8 cellular contexts compared by ENCODE assay signal in the genomic region with DNA sequence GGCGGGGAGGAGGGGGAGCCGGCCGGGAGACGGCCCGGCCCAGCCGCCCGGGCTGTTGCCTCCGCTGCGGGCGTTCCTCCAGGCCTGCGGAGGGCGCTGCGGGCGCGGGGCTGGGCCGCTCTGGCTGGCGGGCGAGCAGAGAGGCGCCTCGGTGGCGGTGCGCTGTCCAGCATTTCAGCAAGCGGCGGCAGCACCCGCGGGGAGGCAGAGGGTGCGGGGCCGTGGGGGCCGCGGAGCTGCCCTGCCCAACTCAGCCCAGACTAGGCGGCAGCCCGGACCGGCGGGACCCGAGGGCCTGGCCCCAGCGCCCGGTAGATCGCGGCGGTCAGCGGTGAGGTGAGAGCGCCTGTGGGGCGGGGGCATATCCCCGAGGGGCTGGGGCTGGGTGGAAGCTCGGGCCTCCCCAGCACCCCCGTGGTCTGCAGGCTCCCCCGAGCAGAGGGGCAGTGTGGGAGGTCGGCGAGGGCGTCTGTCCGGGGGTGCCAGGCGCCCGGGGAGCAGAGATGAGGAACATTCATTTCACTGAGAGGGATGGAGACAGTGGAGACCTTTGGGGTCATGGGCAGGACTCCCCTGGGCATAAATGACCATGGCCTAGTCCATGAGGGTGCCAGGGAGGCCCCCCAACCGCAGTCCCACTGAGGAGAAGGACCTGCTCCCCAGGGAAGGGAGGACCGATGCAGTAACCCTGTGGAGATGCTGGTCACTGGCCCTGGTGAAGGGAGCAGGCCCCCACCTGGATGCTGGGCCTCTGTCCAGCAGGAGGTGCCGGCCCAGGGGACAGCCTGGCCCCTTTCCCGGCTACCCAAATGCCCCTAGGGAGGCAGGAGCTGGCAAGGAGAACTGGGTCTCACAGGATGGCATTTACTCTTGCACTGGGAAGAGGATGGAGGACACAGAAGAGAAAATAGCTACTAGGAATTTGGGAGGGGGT. TPM values are rescaled to one million over a fixed set of nuclear protein-coding genes. Genes with fewer than 3 reads are reported as not detected.
DNase-seq lines count a peak whose midpoint lies in the region; ATAC-seq and TF ChIP-seq lines count a peak whose summit lies in the region.

A gene with protein sequence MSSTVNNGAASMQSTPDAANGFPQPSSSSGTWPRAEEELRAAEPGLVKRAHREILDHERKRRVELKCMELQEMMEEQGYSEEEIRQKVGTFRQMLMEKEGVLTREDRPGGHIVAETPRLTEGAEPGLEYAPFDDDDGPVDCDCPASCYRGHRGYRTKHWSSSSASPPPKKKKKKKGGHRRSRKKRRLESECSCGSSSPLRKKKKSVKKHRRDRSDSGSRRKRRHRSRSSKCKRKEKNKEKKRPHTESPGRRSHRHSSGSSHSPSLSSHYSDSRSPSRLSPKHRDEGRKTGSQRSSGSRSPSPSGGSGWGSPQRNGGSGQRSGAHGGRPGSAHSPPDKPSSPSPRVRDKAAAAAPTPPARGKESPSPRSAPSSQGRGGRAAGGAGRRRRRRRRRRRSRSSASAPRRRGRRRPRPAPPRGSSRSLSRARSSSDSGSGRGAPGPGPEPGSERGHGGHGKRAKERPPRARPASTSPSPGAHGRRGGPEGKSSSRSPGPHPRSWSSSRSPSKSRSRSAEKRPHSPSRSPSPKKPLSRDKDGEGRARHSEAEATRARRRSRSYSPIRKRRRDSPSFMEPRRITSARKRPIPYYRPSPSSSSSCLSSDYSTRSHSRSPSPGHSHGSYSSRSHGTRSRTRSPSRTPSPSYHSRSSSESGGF (plus strand): TSS at position 165 of the 934 bp plus-strand sequence. CDS start 33,171 bp downstream, outside the sequence.

- H3K36me3 ChIP-seq in BJ (ENCODE audit: control insufficient read depth, insufficient read depth, low read length), result no peaks in the 10 kb centered on the region
- H3K36me3 ChIP-seq in tibial nerve, result no peaks in the 10 kb centered on the region

- H3K36me3 Mint-ChIP-seq in activated naive CD4-positive, alpha-beta T cell treated with anti-CD3 and anti-CD28 coated beads, Interleukin-2, amount 10 ng/mL, durations not matched to agents 7 days and 5 days, result no peaks in the 10 kb centered on the region
- H3K36me3 Mint-ChIP-seq in glutamatergic neuron (ENCODE audit: unreplicated experiment), result no peaks in the 10 kb centered on the region
- H3K36me3 Mint-ChIP-seq in osteocyte (ENCODE audit: unreplicated experiment), result no peaks in the 10 kb centered on the region

- peak; percentile 28; the same call in 1 of the 2 replicates for TF ChIP-seq CTCF in BJ (IDR thresholded peaks at IDR 0.05; ENCODE audit: insufficient read depth, low read depth, low read length)
- TF ChIP-seq CTCF in glutamatergic neuron (IDR thresholded peaks at IDR 0.05; ENCODE audit: partially characterized antibody, unreplicated experiment), result peak; percentile 60
- TF ChIP-seq CTCF in osteocyte (IDR thresholded peaks at IDR 0.05), result peak; percentile 76
- peak; percentile 41 to 75 (median 58) for TF ChIP-seq CTCF in tibial nerve (IDR thresholded peaks at IDR 0.05)

- H3K27ac ChIP-seq in tibial nerve, result no peak within 1 kb of the TSS

- no peak for TF ChIP-seq POLR2A in tibial nerve (IDR thresholded peaks at IDR 0.05)

- no peaks in the 10 kb centered on the region for H3K9me3 Mint-ChIP-seq in activated naive CD4-positive, alpha-beta T cell treated with anti-CD3 and anti-CD28 coated beads, Interleukin-2, amount 10 ng/mL, durations not matched to agents 7 days and 5 days
- peaks cover 5% of the 10 kb centered on the region for H3K9me3 Mint-ChIP-seq in glutamatergic neuron (ENCODE audit: unreplicated experiment)
- H3K9me3 Mint-ChIP-seq in osteocyte (ENCODE audit: unreplicated experiment), result no peaks in the 10 kb centered on the region

- H3K27me3 ChIP-seq in BJ (ENCODE audit: control insufficient read depth, insufficient read depth, low read length), result no peaks in the 10 kb centered on the region
- peaks cover 0 to 35% of the 10 kb centered on the region in 2 donors for H3K27me3 ChIP-seq in tibial nerve

- TF ChIP-seq EP300 in tibial nerve (IDR thresholded peaks at IDR 0.05), result peak in 1 of 2 donors; percentile 11

- H3K4me3 ChIP-seq in BJ (ENCODE audit: low read depth, low read length) (no peak within 1 kb of the TSS), tibial nerve (no peak within 1 kb of the TSS)

- H3K27me3 Mint-ChIP-seq in activated naive CD4-positive, alpha-beta T cell treated with anti-CD3 and anti-CD28 coated beads, Interleukin-2, amount 10 ng/mL, durations not matched to agents 7 days and 5 days, result peaks cover 27% of the 10 kb centered on the region
- H3K27me3 Mint-ChIP-seq in glutamatergic neuron (ENCODE audit: unreplicated experiment), result peaks cover 13% of the 10 kb centered on the region
- peaks cover 11% of the 10 kb centered on the region for H3K27me3 Mint-ChIP-seq in osteocyte (ENCODE audit: unreplicated experiment)

- CTCF ChIA-PET in BJ (lab: Yijun Ruan, JAX), result interaction anchor here (0.7 to 2.9 kb wide), 3 partner anchors 17 to 61 kb away, joined by 3 to 13 read pairs (median 4); no protein-coding TSS in a partner anchor
- CTCF ChIA-PET in activated naive CD4-positive, alpha-beta T cell treated with anti-CD3 and anti-CD28 coated beads, Interleukin-2, amount 10 ng/mL, durations not matched to agents 7 days and 5 days (lab: Charles Lee), result interaction anchor here (1.0 to 1.9 kb wide), 3 partner anchors 9 to 112 kb away, joined by 3 to 8 read pairs (median 3); no protein-coding TSS in a partner anchor

- H3K4me1 ChIP-seq in tibial nerve, result peaks cover 0 to 13% (median 0%) of the 10 kb centered on the region in 4 donors

- POLR2A ChIA-PET in BJ (lab: Charles Lee), result no interaction called here

- H3K4me1 Mint-ChIP-seq in activated naive CD4-positive, alpha-beta T cell treated with anti-CD3 and anti-CD28 coated beads, Interleukin-2, amount 10 ng/mL, durations not matched to agents 7 days and 5 days, result no peaks in the 10 kb centered on the region
- peaks cover 25% of the 10 kb centered on the region for H3K4me1 Mint-ChIP-seq in glutamatergic neuron (ENCODE audit: low read depth, unreplicated experiment)
- no peaks in the 10 kb centered on the region for H3K4me1 Mint-ChIP-seq in osteocyte (ENCODE audit: unreplicated experiment)

- H3K27ac Mint-ChIP-seq in activated naive CD4-positive, alpha-beta T cell treated with anti-CD3 and anti-CD28 coated beads, Interleukin-2, amount 10 ng/mL, durations not matched to agents 7 days and 5 days, result no peak within 1 kb of the TSS
- peak within 1 kb of the TSS; percentile 68 for H3K27ac Mint-ChIP-seq in glutamatergic neuron (ENCODE audit: unreplicated experiment)
- no peak within 1 kb of the TSS for H3K27ac Mint-ChIP-seq in osteocyte (ENCODE audit: unreplicated experiment)

- WGBS in tibial nerve, 2 donors, result 4 to 5% methylated on average over 13 to 15 of the region's 57 CpGs

- DNase-seq in BJ (ENCODE audit: low read depth) (no peak), MV-4-11 (lab: John Stamatoyannopoulos, UW) (peak; percentile 49), glutamatergic neuron (peak; percentile 93), osteocyte (ENCODE audit: extremely low spot score, unreplicated experiment) (peak; percentile 95), tibial nerve (ENCODE audit: low spot score in 2 of 2) (peak; percentile 19 to 42)
- peak; percentile 88 for DNase-seq in activated naive CD4-positive, alpha-beta T cell treated with anti-CD3 and anti-CD28 coated beads, Interleukin-2, amount 10 ng/mL, durations not matched to agents 7 days and 5 days

- ATAC-seq in GM21381 (IDR thresholded peaks at IDR 0.05; ENCODE audit: unreplicated experiment) (peak; percentile 60), SK-N-SH treated with all-trans-retinoic acid at 6 μM for 48 hours (peak; percentile 92)

- no peaks in the 10 kb centered on the region for H3K9me3 ChIP-seq in tibial nerve

- H3K4me3 Mint-ChIP-seq in activated naive CD4-positive, alpha-beta T cell treated with anti-CD3 and anti-CD28 coated beads, Interleukin-2, amount 10 ng/mL, durations not matched to agents 7 days and 5 days, result no peak within 1 kb of the TSS
- H3K4me3 Mint-ChIP-seq in glutamatergic neuron (ENCODE audit: unreplicated experiment) (peak within 1 kb of the TSS; percentile 84), osteocyte (ENCODE audit: unreplicated experiment) (no peak within 1 kb of the TSS)

TF ChIP-seq in SK-N-SH treated with all-trans-retinoic acid at 6 μM for 48 hours, 23 proteins besides CTCF, POLR2A, EP300 and RAD21 (continues in another document):
- TF ChIP-seq PPARA (CRISPR knock-in tag; IDR thresholded peaks at IDR 0.05; ENCODE audit: borderline replicate concordance) (no peak), ZNF565 (CRISPR knock-in tag; conservative IDR thresholded peaks at IDR 0.05; ENCODE audit: low read depth) (peak; percentile 67; the same call in 1 of the 2 replicates), ARNTL (CRISPR knock-in tag; IDR thresholded peaks at IDR 0.05; ENCODE audit: borderline replicate concordance, low read depth) (0 out of 2 replicates have a peak, but pooled peaks have one; percentile 16), SNAI2 (CRISPR knock-in tag; IDR thresholded peaks at IDR 0.05) (peak; percentile 96), ZFP30 (CRISPR knock-in tag; IDR thresholded peaks at IDR 0.05) (peak; percentile 32; the same call in 1 of the 2 replicates), CSDC2 (CRISPR knock-in tag; IDR thresholded peaks at IDR 0.05) (peak; percentile 94), ZC3H10 (CRISPR knock-in tag; IDR thresholded peaks at IDR 0.05) (peak; percentile 81), ZFP3 (CRISPR knock-in tag; IDR thresholded peaks at IDR 0.05) (peak; percentile 83), ESRRG (CRISPR knock-in tag; IDR thresholded peaks at IDR 0.05) (no peak)
- TF ChIP-seq, protein P1, sequence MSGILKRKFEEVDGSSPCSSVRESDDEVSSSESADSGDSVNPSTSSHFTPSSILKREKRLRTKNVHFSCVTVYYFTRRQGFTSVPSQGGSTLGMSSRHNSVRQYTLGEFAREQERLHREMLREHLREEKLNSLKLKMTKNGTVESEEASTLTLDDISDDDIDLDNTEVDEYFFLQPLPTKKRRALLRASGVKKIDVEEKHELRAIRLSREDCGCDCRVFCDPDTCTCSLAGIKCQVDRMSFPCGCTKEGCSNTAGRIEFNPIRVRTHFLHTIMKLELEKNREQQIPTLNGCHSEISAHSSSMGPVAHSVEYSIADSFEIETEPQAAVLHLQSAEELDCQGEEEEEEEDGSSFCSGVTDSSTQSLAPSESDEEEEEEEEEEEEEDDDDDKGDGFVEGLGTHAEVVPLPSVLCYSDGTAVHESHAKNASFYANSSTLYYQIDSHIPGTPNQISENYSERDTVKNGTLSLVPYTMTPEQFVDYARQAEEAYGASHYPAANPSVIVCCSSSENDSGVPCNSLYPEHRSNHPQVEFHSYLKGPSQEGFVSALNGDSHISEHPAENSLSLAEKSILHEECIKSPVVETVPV (CRISPR knock-in tag; IDR thresholded peaks at IDR 0.05), result no peak

RNA-seq across cellular contexts. Expression of the gene that starts here (rescaled TPM):
- polyA plus RNA-seq in BJ (2011; rRNA removed), result 0.48 and 0.80 TPM in 2 replicates
- polyA minus RNA-seq in BJ (2011; rRNA and poly(A)+ RNA removed), result 0.93 and 1.00 TPM in 2 replicates
- total RNA-seq in glutamatergic neuron (ENCODE audit: unreplicated experiment) (154 TPM), osteocyte (0.46 and 0.71 TPM in 2 replicates), tibial nerve (1 to 10 TPM in 3 of 4 donors, under 1 TPM in 1; 0.22 to 3.1 (median 2.4) TPM)

Comparison
In these comparisons a context has a peak if more than half of its experiments do, and no peak if none do; other contexts are left out.
1. RNA of the gene that starts here (total RNA-seq): 154 TPM in glutamatergic neuron (single experiment); 0.22 to 3.1 TPM in tibial nerve and 0.46 to 0.71 TPM in osteocyte; every median in the first group is over 10 times any median in the second.
2. Peak in DNase-seq in osteocyte; RNA of the gene not detected or under 1 TPM.
3. Peak in every context shown above with its lines, with median percentiles within 50 percentile points of each other: CTCF ChIP-seq.